20 cellular contexts compared by ENCODE assay signal in genomic region chr14:103517172-103517566, GRCh38. TPM values are rescaled to one million over a fixed set of nuclear protein-coding genes. Genes with fewer than 3 reads are reported as not detected.
DNase-seq lines count a peak whose midpoint lies in the region; ATAC-seq and TF ChIP-seq lines count a peak whose summit lies in the region.
"Had no signal": no experiment of that assay in that cellular context is flagged by ENCODE, and none has a peak within 500 bp of the region (broad histone marks: within the 10 kb centered on the region; RNA-seq: fewer than 3 reads in every experiment).

No MANE protein-coding gene starts in this region.

- H3K4me3 ChIP-seq in thyroid gland (replicated peaks in 1 of 3), result no peak overlapping the region
- H3K4me3 ChIP-seq: A549, Peyer's patch, tibial artery had no signal

- peaks cover 79 to 84% of the 10 kb centered on the region in 2 donors for H3K4me1 ChIP-seq in thyroid gland

- WGBS in thyroid gland, 2 donors, result 70 to 71% methylated on average over 1 to 9 of the region's 10 CpGs

- H3K36me3 ChIP-seq in thyroid gland, result no peaks in the 10 kb centered on the region
- H3K36me3 ChIP-seq: Peyer's patch had no signal

- no peak for TF ChIP-seq CTCF in nephron (IDR thresholded peaks at IDR 0.05; ENCODE audit: unreplicated experiment in 3 of 3)
- TF ChIP-seq CTCF in thyroid gland (IDR thresholded peaks at IDR 0.05), result no peak
- TF ChIP-seq CTCF in nephron progenitor cell (IDR thresholded peaks at IDR 0.05), result no peak

- peak overlapping the region; percentile 70 to 98 (median 94) for H3K27ac ChIP-seq in thyroid gland
- H3K27ac ChIP-seq: A549, C4-2B, foreskin keratinocyte had no signal

- H3K9me3 ChIP-seq in thyroid gland, result no peaks in the 10 kb centered on the region
- H3K9me3 ChIP-seq: A549, Peyer's patch, tibial artery had no signal

- H3K9me3 Mint-ChIP-seq in nephron, result no peaks in the 10 kb centered on the region
- no peaks in the 10 kb centered on the region for H3K9me3 Mint-ChIP-seq in nephron progenitor cell

- H3K4me1 Mint-ChIP-seq in nephron, result peaks cover 48% of the 10 kb centered on the region
- H3K4me1 Mint-ChIP-seq in nephron progenitor cell, result peaks cover 40% of the 10 kb centered on the region

- H3K4me3 Mint-ChIP-seq in nephron, result peak overlapping the region in 2 of 3 experiments; percentile 15 to 51
- no peak overlapping the region for H3K4me3 Mint-ChIP-seq in nephron progenitor cell

- H3K27me3 Mint-ChIP-seq in nephron (ENCODE audit: low read depth), result peaks cover 10% of the 10 kb centered on the region
- peaks cover 8% of the 10 kb centered on the region for H3K27me3 Mint-ChIP-seq in nephron progenitor cell (ENCODE audit: low read depth, poor library complexity)

- intact Hi-C loops in left cardiac atrium (cut with DNase I), result no loop called here
- intact Hi-C loops in cardiac septum (cut with DNase I), result no loop called here
- intact Hi-C loops in thyroid gland (cut with DNase I), result no loop called here

- no peaks in the 10 kb centered on the region for H3K27me3 ChIP-seq in thyroid gland
- H3K27me3 ChIP-seq: tibial artery had no signal

- DNase-seq in left cardiac atrium (peak; percentile 23), cardiac septum (ENCODE audit: low spot score) (no peak), ecto neural progenitor cell (ENCODE audit: low spot score) (peak; percentile 46), thyroid gland (no peak), NCI-H2196 treated with DMSO at 0.1 percent for 48 hours (lab: John Stamatoyannopoulos, UW; ENCODE audit: unreplicated experiment) (no peak), nephron progenitor cell (no peak)
- DNase-seq: activated CD4-positive, alpha-beta T cell treated with anti-CD3 and anti-CD28 coated beads, Interleukin-2, amount 50 U/mL, for 1 hour; activated naive CD4-positive, alpha-beta T cell treated with Interleukin-2 at 50 U/mL for 16 hours; cortex of kidney; DMS153; foreskin keratinocyte; NCI-H1417; NCI-H2227 treated with DMSO at 0.1 percent for 48 hours; stimulated activated CD4-positive, alpha-beta T cell treated with anti-CD3 and anti-CD28 coated beads, Interleukin-12 subunit alpha, Interleukin-12 subunit beta, amount 100 ng/mL, for 4 hours had no signal

- ATAC-seq in left cardiac atrium (no peak), GM21515 (IDR thresholded peaks at IDR 0.05; ENCODE audit: unreplicated experiment) (no peak)
- ATAC-seq: foreskin keratinocyte had no signal

- H3K27ac Mint-ChIP-seq in nephron (peak overlapping the region; percentile 56 to 86 (median 70)), nephron progenitor cell (no peak overlapping the region)

- TF ChIP-seq POLR2A in thyroid gland (IDR thresholded peaks at IDR 0.05), result no peak

- H3K36me3 Mint-ChIP-seq in nephron (ENCODE audit: low read depth), result peaks cover 15% of the 10 kb centered on the region
- peaks cover 12% of the 10 kb centered on the region for H3K36me3 Mint-ChIP-seq in nephron progenitor cell (ENCODE audit: low read depth)

RNA-seq across cellular contexts. Expression of gene CKB, which starts 5.5 kb away (rescaled TPM):
- 100 to 1,000 TPM; 407 to 412 TPM for total RNA-seq in left cardiac atrium
- total RNA-seq in cardiac septum, result 327 TPM
- 100 to 1,000 TPM; 190 to 373 (median 266) TPM for total RNA-seq in thyroid gland

RNA-seq across cellular contexts. Expression of gene TRMT61A, which starts 11.8 kb away (rescaled TPM):
- 1 to 10 TPM; 6.0 to 8.5 TPM for total RNA-seq in left cardiac atrium
- total RNA-seq in cardiac septum, result 5.2 TPM
- total RNA-seq in thyroid gland, result 10 to 100 TPM; 14.9 to 24.4 (median 21.3) TPM

RNA-seq across cellular contexts. Expression of gene BAG5, which starts 45.3 kb away (rescaled TPM):
- total RNA-seq in left cardiac atrium, result 10 to 100 TPM; 15.2 to 23.6 TPM
- 20.1 TPM for total RNA-seq in cardiac septum
- 10 to 100 TPM; 39.4 to 77.5 (median 44.4) TPM for total RNA-seq in thyroid gland

RNA-seq across cellular contexts. Expression of gene COA8, which starts 45.6 kb away (rescaled TPM):
- total RNA-seq in left cardiac atrium (10 to 100 TPM; 37.8 to 42.5 TPM), cardiac septum (43.8 TPM), thyroid gland (10 to 100 TPM; 25.9 to 50.4 (median 33.6) TPM)

Comparison
In these comparisons a context has a peak if more than half of its experiments do, and no peak if none do; other contexts are left out.
1. DNase-seq: peak in left cardiac atrium (single experiment) and ecto neural progenitor cell (single experiment); none in cardiac septum (single experiment), thyroid gland (0 of 2), NCI-H2196 treated with DMSO at 0.1 percent for 48 hours (single experiment) and nephron progenitor cell (single experiment).